In genomic region chr3:100641471-100642032, GRCh38 we compare ENCODE assay signal across 1 cellular context.
TF ChIP-seq lines count a peak whose summit lies in the region.

No MANE protein-coding gene starts in this region.

TF ChIP-seq in HepG2, 621 proteins besides CTCF, POLR2A, EP300 and RAD21 (continued from another document):
- no peak for TF ChIP-seq USF2 (IDR thresholded peaks at IDR 0.05; ENCODE audit: low read depth, low read length)
- no peak for TF ChIP-seq USF2 (CRISPR knock-in tag; IDR thresholded peaks at IDR 0.05; ENCODE audit: borderline replicate concordance)
- TF ChIP-seq ZNF782 (CRISPR knock-in tag; IDR thresholded peaks at IDR 0.05; ENCODE audit: borderline replicate concordance), result no peak
- TF ChIP-seq, protein P1, sequence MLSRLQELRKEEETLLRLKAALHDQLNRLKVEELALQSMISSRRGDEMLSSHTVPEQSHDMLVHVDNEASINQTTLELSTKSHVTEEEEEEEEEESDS (CRISPR knock-in tag; IDR thresholded peaks at IDR 0.05; ENCODE audit: borderline replicate concordance), result no peak
- no peak for TF ChIP-seq SPEN (CRISPR knock-in tag; IDR thresholded peaks at IDR 0.05; ENCODE audit: low read depth)
- TF ChIP-seq IKZF4 (CRISPR knock-in tag; IDR thresholded peaks at IDR 0.05; ENCODE audit: borderline replicate concordance, low read depth, not compliant biosample characterization), result no peak
- TF ChIP-seq ZNF235 (CRISPR knock-in tag; IDR thresholded peaks at IDR 0.05; ENCODE audit: borderline replicate concordance), result no peak
- TF ChIP-seq ZNF670 (CRISPR knock-in tag; IDR thresholded peaks at IDR 0.05; ENCODE audit: borderline replicate concordance), result no peak
